ENCODE assay signal across 12 cellular contexts in the genomic region with DNA sequence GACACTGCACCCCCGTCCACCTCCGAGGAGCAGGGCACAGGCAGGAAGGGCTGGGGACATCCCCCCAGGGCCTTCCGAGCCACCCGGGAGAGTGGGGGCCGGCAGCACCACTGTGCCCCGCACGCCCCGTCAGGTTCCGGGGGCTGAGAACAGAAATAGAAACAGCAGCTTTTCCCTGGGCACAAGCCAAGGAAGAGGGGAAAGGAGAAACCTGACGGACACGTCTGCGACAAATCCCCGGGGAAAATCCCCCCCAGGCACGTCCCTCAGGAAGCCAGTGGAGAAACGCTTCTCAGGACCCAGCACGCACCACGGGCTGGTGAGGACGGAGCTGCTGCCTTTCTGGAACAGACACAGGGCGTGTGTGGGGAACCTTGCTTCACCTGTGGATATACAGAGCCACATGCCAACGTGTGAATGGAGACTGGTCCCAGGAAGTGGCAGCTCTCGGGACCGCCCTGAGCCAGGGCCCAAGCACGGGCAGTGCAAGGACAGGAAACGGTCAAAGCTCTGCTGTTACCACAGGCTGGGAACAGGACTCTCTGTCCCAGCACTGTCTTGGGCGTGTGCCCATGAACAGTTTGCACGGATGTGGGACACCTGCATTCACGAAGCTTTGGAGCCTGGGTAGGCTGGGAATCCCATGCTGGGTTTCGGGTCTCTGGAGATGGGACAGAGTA. TPM values are rescaled to one million over a fixed set of nuclear protein-coding genes. Genes with fewer than 3 reads are reported as not detected.
DNase-seq lines count a peak whose midpoint lies in the region; ATAC-seq, FAIRE-seq and TF ChIP-seq lines count a peak whose summit lies in the region.
"Had no signal": no experiment of that assay in that cellular context is flagged by ENCODE, and none has a peak within 500 bp of the region (broad histone marks: within the 10 kb centered on the region; RNA-seq: fewer than 3 reads in every experiment).

No MANE protein-coding gene starts in this region.

- peak overlapping the region; percentile 24 for H3K9ac ChIP-seq in adipocyte (ENCODE audit: low read length)

- peak overlapping the region; percentile 97 for H3K27ac ChIP-seq in hepatocyte
- H3K27ac ChIP-seq in small intestine (ENCODE audit: low read depth in 1 of 2, low read length in 1 of 2): peak overlapping the region; percentile 50 to 88

- H3K79me2 ChIP-seq in hepatocyte: peaks cover 8% of the 10 kb centered on the region

- ATAC-seq in GM19463 (IDR thresholded peaks at IDR 0.05; ENCODE audit: unreplicated experiment): no peak

- H2AFZ ChIP-seq in hepatocyte: no peak overlapping the region

- H3K4me3 ChIP-seq in adipocyte (ENCODE audit: low read length) (no peak overlapping the region), hepatocyte (no peak overlapping the region), small intestine (ENCODE audit: low read depth in 1 of 2, low read length in 2 of 2) (no peak overlapping the region)

- H3K36me3 ChIP-seq in adipocyte (ENCODE audit: control insufficient read depth, insufficient read depth, low read length, severe bottlenecking): peaks cover 7% of the 10 kb centered on the region
- H3K36me3 ChIP-seq in hepatocyte (replicated peaks; ENCODE audit: insufficient read depth, low read depth): no peaks in the 10 kb centered on the region
- no peaks in the 10 kb centered on the region for H3K36me3 ChIP-seq in small intestine (ENCODE audit: control insufficient read depth in 2 of 2, insufficient read depth in 2 of 2, low read length in 2 of 2)

- no peaks in the 10 kb centered on the region for H3K9me2 ChIP-seq in hepatocyte (replicated peaks; ENCODE audit: insufficient read depth)

- no peaks in the 10 kb centered on the region for H3K27me3 ChIP-seq in adipocyte (replicated peaks; ENCODE audit: control insufficient read depth, insufficient read depth, low read length)
- no peaks in the 10 kb centered on the region for H3K27me3 ChIP-seq in hepatocyte
- no peaks in the 10 kb centered on the region for H3K27me3 ChIP-seq in small intestine (ENCODE audit: control insufficient read depth in 2 of 2, insufficient read depth in 2 of 2, low read length in 2 of 2)

- no peak for FAIRE-seq in small intestine (lab: Jason Lieb, UNC)

- H3K4me1 ChIP-seq in adipocyte (ENCODE audit: control insufficient read depth, insufficient read depth, low read length): peaks cover 50% of the 10 kb centered on the region
- H3K4me1 ChIP-seq in hepatocyte (ENCODE audit: insufficient read depth): peaks cover 50% of the 10 kb centered on the region
- no peaks in the 10 kb centered on the region for H3K4me1 ChIP-seq in small intestine (ENCODE audit: control insufficient read depth in 2 of 2, insufficient read depth in 1 of 2, low read depth in 1 of 2, low read length in 1 of 2)

- no peaks in the 10 kb centered on the region for H3K9me3 ChIP-seq in adipocyte (ENCODE audit: control insufficient read depth, low read length)
- no peaks in the 10 kb centered on the region for H3K9me3 ChIP-seq in hepatocyte (ENCODE audit: low read depth)
- no peaks in the 10 kb centered on the region for H3K9me3 ChIP-seq in small intestine (ENCODE audit: control insufficient read depth, low read depth)

- no peak for TF ChIP-seq CTCF in hepatocyte (IDR thresholded peaks at IDR 0.05; ENCODE audit: poor library complexity)

- DNase-seq in GM03348 (ENCODE audit: low spot score): peak; percentile 37
- peak; percentile 50 for DNase-seq in adipocyte (ENCODE audit: low read depth)
- DNase-seq in hepatocyte (ENCODE audit: low spot score): no peak
- no peak for DNase-seq in small intestine
- no peak for DNase-seq in NCI-H128 (lab: John Stamatoyannopoulos, UW; ENCODE audit: unreplicated experiment)
- no peak for DNase-seq in HPDE6-E6E7 (ENCODE audit: extremely low spot score)
- no peak for DNase-seq in NCI-H1436 (lab: John Stamatoyannopoulos, UW)
- DNase-seq: KBM-7, NCI-H69, occipital lobe had no signal

- WGBS in hepatocyte (ENCODE audit: low lambda C conversion rate, missing lambda C conversion rate): 49% methylated on average over 25 of the region's 28 CpGs
- WGBS in small intestine, 3 donors: 72 to 84% (median 84%) methylated on average over 27 to 28 of the region's 28 CpGs

- H3K4me2 ChIP-seq in hepatocyte: peak overlapping the region; percentile 71

- H4K20me1 ChIP-seq in hepatocyte (ENCODE audit: insufficient read depth, poor library complexity, severe bottlenecking): no peaks in the 10 kb centered on the region

RNA-seq across cellular contexts. Expression of a gene that starts 1.2 kb away (rescaled TPM):
- 4.7 and 5.4 TPM in 2 replicates for total RNA-seq in hepatocyte
- polyA plus RNA-seq in hepatocyte (2.7 and 4.3 TPM in 2 replicates), small intestine (10 to 100 TPM in 1 of 3 donors, 1 to 10 TPM in 2; 1.6 to 23.8 (median 7.8) TPM)

RNA-seq across cellular contexts. Expression of a gene that starts 39.1 kb away (rescaled TPM):
- total RNA-seq in hepatocyte: 12.0 and 22.8 TPM in 2 replicates
- 50.9 and 60.3 TPM in 2 replicates for polyA plus RNA-seq in hepatocyte
- polyA plus RNA-seq in small intestine: 10 to 100 TPM; 41.3 to 50.3 (median 41.4) TPM

RNA-seq across cellular contexts. Expression of a gene that starts 43.5 kb away (rescaled TPM):
- total RNA-seq in hepatocyte: not detected in 2 replicates
- not detected in 2 replicates for polyA plus RNA-seq in hepatocyte
- polyA plus RNA-seq in small intestine: under 1 TPM in 1 of 3 donors, not detected in 2; 0.07 TPM
- total RNA-seq: occipital lobe; T-helper 2 cell treated with Interferon-gamma antibody and Interleukin-4, amounts not matched to agents 100 ng/mL and 5 ng/mL, for 36 hours had no signal

RNA-seq across cellular contexts. Expression of a gene that starts 57.4 kb away (rescaled TPM):
- 47.4 and 56.3 TPM in 2 replicates for total RNA-seq in hepatocyte
- polyA plus RNA-seq in hepatocyte (107 and 127 TPM in 2 replicates), small intestine (10 to 100 TPM; 28.4 to 48.5 (median 37.1) TPM)

Comparison
In these comparisons a context has a peak if more than half of its experiments do, and no peak if none do; other contexts are left out.
1. DNase-seq: peak in GM03348 (single experiment) and adipocyte (single experiment); none in hepatocyte (single experiment), small intestine (single experiment), NCI-H128 (single experiment), HPDE6-E6E7 (single experiment) and NCI-H1436 (single experiment).